Comparison of ENCODE assay signal across 8 cellular contexts in the genomic region with DNA sequence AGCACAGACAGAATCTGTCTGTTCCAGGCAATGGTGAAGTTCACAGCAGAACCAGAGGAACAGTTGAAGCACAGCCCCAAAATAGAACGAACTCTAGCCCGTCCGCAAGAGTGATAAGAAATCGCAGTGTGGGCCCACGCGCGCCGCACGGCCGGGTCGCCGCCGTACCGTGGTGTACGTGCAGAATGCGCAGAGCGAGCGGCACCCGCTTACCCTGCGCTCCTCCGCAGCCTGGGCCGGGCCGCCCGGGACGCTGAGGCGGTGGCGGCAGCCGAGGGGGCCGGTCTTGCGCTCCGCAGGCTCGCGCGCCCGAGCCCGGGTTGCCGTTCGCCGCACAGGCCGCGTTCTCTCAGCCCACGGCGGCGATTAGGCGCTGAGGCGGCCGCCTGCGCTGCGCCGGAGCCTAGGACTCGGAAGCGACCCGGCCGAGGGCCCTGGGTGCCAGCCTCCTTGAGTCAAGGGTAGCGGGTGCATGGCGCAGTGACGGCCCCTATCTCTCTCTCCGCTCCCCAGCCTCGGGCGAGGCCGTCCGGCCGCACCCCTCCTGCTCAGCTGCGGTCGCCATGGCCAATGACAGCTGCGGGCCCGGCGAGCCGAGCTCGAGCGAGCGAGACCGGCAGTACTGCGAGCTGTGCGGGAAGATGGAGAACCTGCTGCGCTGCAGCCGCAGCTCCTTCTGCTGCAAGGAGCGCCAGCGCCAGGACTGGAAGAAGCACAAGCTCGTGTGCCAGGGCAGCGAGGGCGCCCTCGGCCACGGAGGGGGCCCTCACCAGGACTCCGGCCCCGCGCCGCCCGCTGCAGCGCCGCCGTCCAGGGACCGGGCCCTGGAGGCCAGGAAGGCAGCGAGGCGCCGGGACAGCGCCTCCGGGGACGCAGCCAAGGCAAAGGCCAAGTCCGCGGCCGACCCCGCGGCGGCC. TPM values are rescaled to one million over a fixed set of nuclear protein-coding genes. Genes with fewer than 3 reads are reported as not detected.
A peak's percentile ranks its signal among the peaks of the same experiment; 100 is the strongest.
DNase-seq lines count a peak whose midpoint lies in the region; ATAC-seq and TF ChIP-seq lines count a peak whose summit lies in the region.

No MANE protein-coding gene starts in this region.

- DNase-seq in HT1080 (ENCODE audit: low read depth) (peak; percentile 23), cardiac muscle cell (ENCODE audit: low read depth in 1 of 2, low spot score in 1 of 2) (peak; percentile 70 to 84), tibial nerve (ENCODE audit: low spot score in 2 of 2) (peak; percentile 36 to 46)
- DNase-seq in activated naive CD8-positive, alpha-beta T cell treated with anti-CD3 and anti-CD28 coated beads, Interleukin-2, amount 10 ng/mL, durations not matched to agents 7 days and 5 days, result peak; percentile 80

- no peaks in the 10 kb centered on the region for H3K27me3 ChIP-seq in BLaER1 treated with 17β-estradiol and CSF1 and Interleukin-3, amounts not matched to agents 10 nM and 100 nM
- H3K27me3 ChIP-seq in cardiac muscle cell (no peaks in the 10 kb centered on the region), parathyroid adenoma (ENCODE audit: control insufficient read depth, insufficient read depth, low read length) (no peaks in the 10 kb centered on the region), tibial nerve (no peaks in the 10 kb centered on the region)

- no peaks in the 10 kb centered on the region for H3K79me2 ChIP-seq in parathyroid adenoma

- H3K4me2 ChIP-seq in BLaER1 treated with 17β-estradiol and CSF1 and Interleukin-3, amounts not matched to agents 10 nM and 100 nM, result peak overlapping the region; percentile 90 to 100 (median 96)
- H3K4me2 ChIP-seq in parathyroid adenoma (ENCODE audit: low read length), result peak overlapping the region; percentile 79

- peak overlapping the region; percentile 91 for H2AFZ ChIP-seq in parathyroid adenoma

- peak in 1 of 2 donors; percentile 27 for TF ChIP-seq EP300 in tibial nerve (IDR thresholded peaks at IDR 0.05)

- peak in 1 of 2 donors; percentile 16 for TF ChIP-seq POLR2A in tibial nerve (IDR thresholded peaks at IDR 0.05)

- H4K20me1 ChIP-seq in BLaER1 treated with 17β-estradiol and CSF1 and Interleukin-3, amounts not matched to agents 10 nM and 100 nM, result peaks cover 0 to 16% (median 5%) of the 10 kb centered on the region in 11 experiments; a peak in 9 of 22 replicates

- peaks cover 50 to 67% (median 60%) of the 10 kb centered on the region in 10 experiments for H3K4me1 ChIP-seq in BLaER1 treated with 17β-estradiol and CSF1 and Interleukin-3, amounts not matched to agents 10 nM and 100 nM
- H3K4me1 ChIP-seq in cardiac muscle cell (ENCODE audit: low read depth), result peaks cover 27% of the 10 kb centered on the region
- no peaks in the 10 kb centered on the region for H3K4me1 ChIP-seq in parathyroid adenoma
- H3K4me1 ChIP-seq in tibial nerve, result peaks cover 0 to 50% (median 21%) of the 10 kb centered on the region in 4 donors

- peak overlapping the region; percentile 95 for H3K4me3 Mint-ChIP-seq in activated naive CD8-positive, alpha-beta T cell treated with anti-CD3 and anti-CD28 coated beads, Interleukin-2, amount 10 ng/mL, durations not matched to agents 7 days and 5 days

- H3K4me3 ChIP-seq in BLaER1 treated with 17β-estradiol and CSF1 and Interleukin-3, amounts not matched to agents 10 nM and 100 nM, result peak overlapping the region; percentile 60 to 78 (median 70)
- H3K4me3 ChIP-seq in cardiac muscle cell, result peak overlapping the region; percentile 68
- peak overlapping the region; percentile 55 for H3K4me3 ChIP-seq in parathyroid adenoma (ENCODE audit: low read depth, low read length)
- peak overlapping the region; percentile 51 to 91 (median 80) for H3K4me3 ChIP-seq in tibial nerve

- H3K9me3 Mint-ChIP-seq in activated naive CD8-positive, alpha-beta T cell treated with anti-CD3 and anti-CD28 coated beads, Interleukin-2, amount 10 ng/mL, durations not matched to agents 7 days and 5 days, result no peaks in the 10 kb centered on the region

- H3K9me3 ChIP-seq in BLaER1 treated with 17β-estradiol and CSF1 and Interleukin-3, amounts not matched to agents 10 nM and 100 nM (replicated peaks in 1 of 11), result no peaks in the 10 kb centered on the region
- no peaks in the 10 kb centered on the region for H3K9me3 ChIP-seq in cardiac muscle cell (ENCODE audit: low read depth)
- no peaks in the 10 kb centered on the region for H3K9me3 ChIP-seq in parathyroid adenoma (ENCODE audit: control insufficient read depth, low read length)
- no peaks in the 10 kb centered on the region for H3K9me3 ChIP-seq in tibial nerve

- peaks cover 12% of the 10 kb centered on the region for H3K36me3 Mint-ChIP-seq in activated naive CD8-positive, alpha-beta T cell treated with anti-CD3 and anti-CD28 coated beads, Interleukin-2, amount 10 ng/mL, durations not matched to agents 7 days and 5 days

- WGBS in tibial nerve, 2 donors, result 0 to 1% methylated on average over 44 to 76 of the region's 105 CpGs

- peaks cover 34% of the 10 kb centered on the region for H3K4me1 Mint-ChIP-seq in activated naive CD8-positive, alpha-beta T cell treated with anti-CD3 and anti-CD28 coated beads, Interleukin-2, amount 10 ng/mL, durations not matched to agents 7 days and 5 days

- peaks cover 0 to 25% (median 17%) of the 10 kb centered on the region in 11 experiments; a peak in 16 of 22 replicates for H3K36me3 ChIP-seq in BLaER1 treated with 17β-estradiol and CSF1 and Interleukin-3, amounts not matched to agents 10 nM and 100 nM
- H3K36me3 ChIP-seq in cardiac muscle cell (peaks cover 13% of the 10 kb centered on the region), parathyroid adenoma (ENCODE audit: control insufficient read depth, insufficient read depth, low read length) (no peaks in the 10 kb centered on the region), tibial nerve (peaks cover 0 to 24% (median 0%) of the 10 kb centered on the region in 3 donors)

- peak overlapping the region; percentile 76 to 88 (median 83) for H3K9ac ChIP-seq in BLaER1 treated with 17β-estradiol and CSF1 and Interleukin-3, amounts not matched to agents 10 nM and 100 nM
- H3K9ac ChIP-seq in parathyroid adenoma, result peak overlapping the region; percentile 19

- POLR2A ChIA-PET in activated naive CD8-positive, alpha-beta T cell treated with anti-CD3 and anti-CD28 coated beads, Interleukin-2, amount 10 ng/mL, durations not matched to agents 7 days and 5 days (lab: Charles Lee), result interaction anchor here (0.6 to 3.3 kb wide), 6 partner anchors 20 to 265 kb away, joined by 3 to 50 read pairs (median 6); a partner anchor contains a TSS

- H3K27ac ChIP-seq in BLaER1 treated with 17β-estradiol and CSF1 and Interleukin-3, amounts not matched to agents 10 nM and 100 nM, result peak overlapping the region; percentile 64 to 85 (median 79)
- H3K27ac ChIP-seq in cardiac muscle cell (peak overlapping the region; percentile 81), parathyroid adenoma (peak overlapping the region; percentile 88), tibial nerve (peak overlapping the region; percentile 55 to 95 (median 94))

- no peak for TF ChIP-seq CTCF in cardiac muscle cell (IDR thresholded peaks at IDR 0.05; ENCODE audit: low read depth, low read length)
- TF ChIP-seq CTCF in parathyroid adenoma (IDR thresholded peaks at IDR 0.05), result no peak
- no peak for TF ChIP-seq CTCF in tibial nerve (IDR thresholded peaks at IDR 0.05)

- no peaks in the 10 kb centered on the region for H3K27me3 Mint-ChIP-seq in activated naive CD8-positive, alpha-beta T cell treated with anti-CD3 and anti-CD28 coated beads, Interleukin-2, amount 10 ng/mL, durations not matched to agents 7 days and 5 days

- ATAC-seq in GM19463 (IDR thresholded peaks at IDR 0.05; ENCODE audit: unreplicated experiment) (peak; percentile 34), SK-N-SH treated with all-trans-retinoic acid at 6 μM for 48 hours (peak; percentile 78)
- peak; percentile 51 for ATAC-seq in activated naive CD8-positive, alpha-beta T cell treated with anti-CD3 and anti-CD28 coated beads, Interleukin-2, amount 10 ng/mL, durations not matched to agents 7 days and 5 days (ENCODE audit: low read depth)

- H3K27ac Mint-ChIP-seq in activated naive CD8-positive, alpha-beta T cell treated with anti-CD3 and anti-CD28 coated beads, Interleukin-2, amount 10 ng/mL, durations not matched to agents 7 days and 5 days, result peak overlapping the region; percentile 95

TF ChIP-seq in SK-N-SH treated with all-trans-retinoic acid at 6 μM for 48 hours, 23 proteins besides CTCF, POLR2A, EP300 and RAD21 (continues in another document):
- TF ChIP-seq TOX (CRISPR knock-in tag; IDR thresholded peaks at IDR 0.05; ENCODE audit: borderline replicate concordance), result no peak
- no peak for TF ChIP-seq PPARA (CRISPR knock-in tag; IDR thresholded peaks at IDR 0.05; ENCODE audit: borderline replicate concordance)
- no peak for TF ChIP-seq ISL1 (CRISPR knock-in tag; IDR thresholded peaks at IDR 0.05)

RNA-seq across cellular contexts. Expression of a gene that starts 20.5 kb away (rescaled TPM):
- 28.5 and 29.1 TPM in 2 replicates for total RNA-seq in HT1080 (2014; rRNA removed; shearing (Covaris generic))
- 16.0 and 19.4 TPM in 2 replicates for polyA plus RNA-seq in HT1080 (2015; cell fraction: cytosol; rRNA removed)
- 73.1 and 79.1 TPM in 2 replicates for polyA plus RNA-seq in HT1080 (2015; cell fraction: nucleus; rRNA removed)
- 10 to 100 TPM; 26.8 to 27.9 TPM for total RNA-seq in activated naive CD8-positive, alpha-beta T cell treated with anti-CD3 and anti-CD28 coated beads, Interleukin-2, amount 10 ng/mL, durations not matched to agents 7 days and 5 days
- total RNA-seq in cardiac muscle cell (25.0 and 31.8 TPM in 2 replicates), tibial nerve (10 to 100 TPM; 19.7 to 40.2 (median 32.3) TPM)
- 39.6 and 50.4 TPM in 2 replicates for polyA plus RNA-seq in cardiac muscle cell

RNA-seq across cellular contexts. Expression of a gene that starts 24.4 kb away (rescaled TPM):
- total RNA-seq in HT1080 (2014; rRNA removed; shearing (Covaris generic)), result 11.0 and 19.0 TPM in 2 replicates
- 6.6 and 8.6 TPM in 2 replicates for polyA plus RNA-seq in HT1080 (2015; cell fraction: cytosol; rRNA removed)
- 1.6 and 2.2 TPM in 2 replicates for polyA plus RNA-seq in HT1080 (2015; cell fraction: nucleus; rRNA removed)
- 1 to 10 TPM; 1.1 to 1.7 TPM for total RNA-seq in activated naive CD8-positive, alpha-beta T cell treated with anti-CD3 and anti-CD28 coated beads, Interleukin-2, amount 10 ng/mL, durations not matched to agents 7 days and 5 days
- total RNA-seq in cardiac muscle cell (4.1 and 6.4 TPM in 2 replicates), tibial nerve (100 to 1,000 TPM in 1 of 4 donors, 10 to 100 TPM in 3; 27.3 to 157 (median 68.0) TPM)
- 5.9 and 9.0 TPM in 2 replicates for polyA plus RNA-seq in cardiac muscle cell

RNA-seq across cellular contexts. Expression of a gene that starts 32.8 kb away (rescaled TPM):
- 6.8 and 12.7 TPM in 2 replicates for total RNA-seq in HT1080 (2014; rRNA removed; shearing (Covaris generic))
- 10.0 and 13.0 TPM in 2 replicates for polyA plus RNA-seq in HT1080 (2015; cell fraction: cytosol; rRNA removed)
- polyA plus RNA-seq in HT1080 (2015; cell fraction: nucleus; rRNA removed), result 9.3 and 11.1 TPM in 2 replicates
- total RNA-seq in activated naive CD8-positive, alpha-beta T cell treated with anti-CD3 and anti-CD28 coated beads, Interleukin-2, amount 10 ng/mL, durations not matched to agents 7 days and 5 days, result 10 to 100 TPM in 1 of 2 experiments, 1 to 10 TPM in 1; 9.6 to 10.9 TPM
- total RNA-seq in cardiac muscle cell (24.4 and 38.3 TPM in 2 replicates), tibial nerve (1 to 10 TPM; 4.1 to 7.2 (median 5.2) TPM)
- 24.8 and 28.1 TPM in 2 replicates for polyA plus RNA-seq in cardiac muscle cell

Comparison
In these comparisons a context has a peak if more than half of its experiments do, and no peak if none do; other contexts are left out.
1. Peak in every context shown above with its lines: DNase-seq, ATAC-seq, H3K4me3 ChIP-seq and H3K27ac ChIP-seq.
2. DNase-seq: peak in every context shown above with its lines; median percentile 80 in activated naive CD8-positive, alpha-beta T cell treated with anti-CD3 and anti-CD28 coated beads, Interleukin-2, amount 10 ng/mL, durations not matched to agents 7 days and 5 days; 77 in cardiac muscle cell; 41 in tibial nerve; 23 in HT1080.